8 cellular contexts compared by ENCODE assay signal in the genomic region with DNA sequence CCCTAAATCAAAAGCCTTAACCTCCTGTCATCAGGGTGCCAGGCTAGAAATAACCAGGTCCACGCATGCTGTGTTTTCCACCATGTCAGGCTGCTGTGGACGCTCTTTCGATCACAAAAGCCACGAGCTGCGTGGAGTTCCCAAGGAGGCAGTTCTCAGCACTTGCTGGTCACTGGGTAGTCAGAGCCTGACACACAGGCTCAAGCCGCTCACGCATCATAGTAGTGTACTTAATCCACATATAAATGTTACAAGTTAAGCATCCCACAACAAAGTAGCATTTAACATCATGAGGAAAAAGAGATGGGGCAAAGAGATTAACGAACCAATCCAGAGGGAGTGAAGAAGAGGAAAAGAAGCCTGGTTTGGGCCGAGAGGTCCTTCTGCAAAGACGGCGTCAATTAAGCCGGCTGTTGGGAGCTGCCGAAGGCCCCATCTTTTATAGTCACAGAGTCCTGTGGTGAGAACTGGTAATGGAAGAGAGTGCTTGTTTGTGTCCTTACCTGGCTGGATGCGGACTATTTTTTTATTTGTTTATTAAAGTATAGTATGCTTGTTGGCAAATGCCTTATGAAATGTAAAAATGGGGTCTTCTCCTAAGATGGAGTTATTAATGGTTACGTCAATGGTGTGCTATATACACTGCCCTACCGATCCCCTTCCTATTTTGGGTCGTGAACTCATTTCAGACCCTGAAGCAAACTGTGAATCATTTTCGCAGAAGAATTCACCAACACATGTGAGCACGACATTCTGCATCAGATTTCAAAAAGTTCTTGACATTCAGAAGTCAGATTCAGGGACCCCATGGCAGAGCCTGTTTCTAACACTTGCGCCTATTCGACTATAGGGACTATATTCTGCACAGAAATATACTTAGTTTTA. TPM values are rescaled to one million over a fixed set of nuclear protein-coding genes. Genes with fewer than 3 reads are reported as not detected.
DNase-seq lines count a peak whose midpoint lies in the region; ATAC-seq, FAIRE-seq and TF ChIP-seq lines count a peak whose summit lies in the region.

No MANE protein-coding gene starts in this region.

- H3K36me3 ChIP-seq in RWPE2 (ENCODE audit: low read depth) (peaks cover 21% of the 10 kb centered on the region), mucosa of descending colon (ENCODE audit: low read depth) (no peaks in the 10 kb centered on the region), aorta (ENCODE audit: control insufficient read depth in 1 of 2, insufficient read depth in 2 of 2, low read length in 1 of 2) (no peaks in the 10 kb centered on the region)

- peak; percentile 61 for FAIRE-seq in GM12892 (lab: Jason Lieb, UNC)

- intact Hi-C loops in dorsolateral prefrontal cortex (cut with DNase I) (loop anchor here (1.0 to 10.0 kb wide), 11 partner anchors 82 to 1148 kb away; partner anchors contain the start of genes CENPU (in 2 of the 2), IRF2 (in 2 of the 2), ACSL1 (in 1 of the 2) and SLC25A4 (in 1 of the 2)), mucosa of descending colon (cut with DNase I, micrococcal nuclease) (no loop called here), aorta (cut with DNase I) (loop anchor here (2.0 to 10.0 kb wide), 5 partner anchors 82 to 178 kb away; partner anchors contain the start of genes IRF2 (in 2 of the 2) and CENPU (in 1 of the 2))

- peaks cover 13% of the 10 kb centered on the region for H3K4me1 ChIP-seq in RWPE2 (ENCODE audit: insufficient read depth, poor library complexity, severe bottlenecking)
- peaks cover 33% of the 10 kb centered on the region for H3K4me1 ChIP-seq in mucosa of descending colon (ENCODE audit: low read depth)
- H3K4me1 ChIP-seq in aorta (ENCODE audit: control insufficient read depth in 1 of 2, insufficient read depth in 2 of 2, low read length in 2 of 2), result peaks cover 0 to 4% of the 10 kb centered on the region in 2 donors

- ATAC-seq in HG03045 (IDR thresholded peaks at IDR 0.05; ENCODE audit: unreplicated experiment) (peak; percentile 9), RWPE2 (ENCODE audit: low read depth) (peak; percentile 18; the same call in 1 of the 3 replicates), mucosa of descending colon (peak; percentile 12), aorta (ENCODE audit: low FRiP score) (peak; percentile 36)

- peak overlapping the region; percentile 96 for H3K4me3 ChIP-seq in RWPE2 (ENCODE audit: severe bottlenecking)
- H3K4me3 ChIP-seq in dorsolateral prefrontal cortex, result peak overlapping the region; percentile 53 to 97 (median 84)
- peak overlapping the region; percentile 25 for H3K4me3 ChIP-seq in mucosa of descending colon
- peak overlapping the region; percentile 50 to 70 for H3K4me3 ChIP-seq in aorta (ENCODE audit: low read length in 2 of 2)

- DNase-seq in Ammon's horn (ENCODE audit: low spot score) (peak; percentile 55), GM12892 (ENCODE audit: insufficient read length) (no peak), RWPE2 (ENCODE audit: low spot score) (no peak), dorsolateral prefrontal cortex (peak in 4 of 10 donors; percentile 19 to 50 (median 24)), mucosa of descending colon (peak in 2 of 3 donors; percentile 51 to 53), aorta (no peak)
- DNase-seq in effector CD4-positive, alpha-beta T cell, result no peak

- H3K9me3 ChIP-seq in RWPE2 (ENCODE audit: severe bottlenecking), result no peaks in the 10 kb centered on the region
- H3K9me3 ChIP-seq in mucosa of descending colon, result no peaks in the 10 kb centered on the region
- no peaks in the 10 kb centered on the region for H3K9me3 ChIP-seq in aorta (ENCODE audit: control insufficient read depth, low read length)

- no peaks in the 10 kb centered on the region for H3K27me3 ChIP-seq in RWPE2 (ENCODE audit: insufficient read depth, poor library complexity, severe bottlenecking)
- no peaks in the 10 kb centered on the region for H3K27me3 ChIP-seq in dorsolateral prefrontal cortex
- H3K27me3 ChIP-seq in aorta (ENCODE audit: control insufficient read depth in 1 of 2, insufficient read depth in 2 of 2, low read length in 1 of 2), result no peaks in the 10 kb centered on the region

- no peak for TF ChIP-seq POLR2A in GM12892 (IDR thresholded peaks at IDR 0.05; ENCODE audit: low read depth, low read length)

- no peak for TF ChIP-seq CTCF in RWPE2 (IDR thresholded peaks at IDR 0.05; ENCODE audit: poor library complexity, severe bottlenecking)
- TF ChIP-seq CTCF in dorsolateral prefrontal cortex (IDR thresholded peaks at IDR 0.05 in 54 of 56, conservative IDR thresholded peaks at IDR 0.05 in 2 of 56; ENCODE audit: low read depth in 1 of 56, partially characterized antibody in 56 of 56), result no peak
- TF ChIP-seq CTCF in mucosa of descending colon (IDR thresholded peaks at IDR 0.05), result no peak

- WGBS in aorta, 2 donors, result 24 to 28% methylated on average over 21 of the region's 21 CpGs

- H3K27ac ChIP-seq in RWPE2 (ENCODE audit: poor library complexity, severe bottlenecking) (peak overlapping the region; percentile 70), dorsolateral prefrontal cortex (peak overlapping the region; percentile 51 to 98 (median 91)), aorta (ENCODE audit: low read depth in 1 of 2, low read length in 2 of 2) (peak overlapping the region in 1 of 2 donors; percentile 46)

RNA-seq across cellular contexts. Expression of gene PRIMPOL, which starts 0.7 kb away (rescaled TPM):
- polyA plus RNA-seq in GM12892 (2012; ENCODE audit: missing spikeins), result 15.6 TPM
- total RNA-seq in dorsolateral prefrontal cortex, result 10 to 100 TPM in 118 of 120 experiments, 1 to 10 TPM in 2; 9.5 to 30.5 (median 17.5) TPM
- total RNA-seq in mucosa of descending colon, result 10 to 100 TPM; 17.1 to 22.5 (median 21.7) TPM
- 10 to 100 TPM; 16.0 to 23.8 TPM for total RNA-seq in aorta
- 10 to 100 TPM; 31.9 to 33.7 TPM for polyA plus RNA-seq in aorta

RNA-seq across cellular contexts. Expression of gene CASP3, which starts 1.0 kb away (rescaled TPM):
- polyA plus RNA-seq in GM12892 (2012; ENCODE audit: missing spikeins), result 48.9 TPM
- total RNA-seq in dorsolateral prefrontal cortex (10 to 100 TPM in 108 of 120 experiments, 1 to 10 TPM in 12; 6.4 to 17.2 (median 12.2) TPM), mucosa of descending colon (10 to 100 TPM; 29.7 to 48.6 (median 37.8) TPM), aorta (10 to 100 TPM; 19.3 to 23.2 TPM)
- polyA plus RNA-seq in aorta, result 10 to 100 TPM in 1 of 2 donors, 1 to 10 TPM in 1; 9.9 to 17.9 TPM

Comparison
In these comparisons a context has a peak if more than half of its experiments do, and no peak if none do; other contexts are left out.
1. DNase-seq: peak in Ammon's horn (single experiment) and mucosa of descending colon (2 of 3); none in GM12892 (single experiment), RWPE2 (single experiment), aorta (0 of 2) and effector CD4-positive, alpha-beta T cell (single experiment).
2. H3K4me3 ChIP-seq: peak in every context shown above with its lines; median percentile 96 in RWPE2; 84 in dorsolateral prefrontal cortex; 60 in aorta; 25 in mucosa of descending colon.
3. intact Hi-C loops: an anchor here in dorsolateral prefrontal cortex (1.0 to 10.0 kb wide) and aorta (2.0 to 10.0 kb wide); none called in mucosa of descending colon.
4. Peak in every context shown above with its lines, with median percentiles within 50 percentile points of each other: ATAC-seq.